ENCODE assay signal across 16 cellular contexts in the genomic region with DNA sequence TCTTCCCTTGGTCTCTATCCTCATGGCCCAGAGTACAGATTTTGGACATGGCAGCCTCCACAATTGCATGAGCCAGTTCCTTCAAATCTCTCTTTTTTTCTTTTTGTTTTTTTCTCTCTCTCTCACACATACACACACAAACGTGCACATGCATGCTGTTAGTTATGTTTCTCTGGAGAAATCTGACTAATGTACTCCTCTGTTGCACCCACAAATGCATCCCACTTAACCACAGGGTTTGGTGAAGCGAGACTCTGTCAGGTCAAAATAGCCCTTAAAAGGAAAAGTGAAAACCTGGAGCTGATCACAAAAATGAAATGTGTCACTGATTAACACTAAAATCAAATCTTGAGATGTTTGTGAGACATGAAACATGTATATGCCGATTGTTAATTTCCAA.
"Had no signal": no experiment of that assay in that cellular context is flagged by ENCODE, and none has a peak within 500 bp of the region (broad histone marks: within the 10 kb centered on the region; RNA-seq: fewer than 3 reads in every experiment).

No MANE protein-coding gene starts in this region.

- H3K36me3 Mint-ChIP-seq: natural killer cell treated with Interleukin-12 subunit alpha and Interleukin-12 subunit beta and Interleukin-15 and Interleukin-18, amount 100 ng/mL, for 72 hours had no signal

- H3K9me3 Mint-ChIP-seq: activated T-helper 17 cell treated with anti-CD3 and anti-CD28 coated beads, Interleukin-2, amount 50 U/mL, for 72 hours had no signal

- H3K27me3 ChIP-seq: brain microvascular endothelial cell, upper lobe of right lung had no signal

- H3K27ac Mint-ChIP-seq: activated T-helper 17 cell treated with anti-CD3 and anti-CD28 coated beads, Interleukin-2, amount 50 U/mL, for 72 hours; natural killer cell treated with Interleukin-12 subunit alpha and Interleukin-12 subunit beta and Interleukin-15 and Interleukin-18, amount 100 ng/mL, for 72 hours had no signal

- H3K4me3 Mint-ChIP-seq: activated T-helper 17 cell treated with anti-CD3 and anti-CD28 coated beads, Interleukin-2, amount 50 U/mL, for 72 hours; central memory CD8-positive, alpha-beta T cell; natural killer cell treated with Interleukin-12 subunit alpha and Interleukin-12 subunit beta and Interleukin-15 and Interleukin-18, amount 100 ng/mL, for 72 hours had no signal

- H3K4me3 ChIP-seq: skin epidermis, upper lobe of right lung had no signal

- H3K27ac ChIP-seq: brain microvascular endothelial cell, skin epidermis, upper lobe of right lung had no signal

- H3K4me1 Mint-ChIP-seq: activated T-helper 17 cell treated with anti-CD3 and anti-CD28 coated beads, Interleukin-2, amount 50 U/mL, for 72 hours; central memory CD8-positive, alpha-beta T cell had no signal

- H3K4me1 ChIP-seq: upper lobe of right lung had no signal

- H3K36me3 ChIP-seq: brain microvascular endothelial cell, upper lobe of right lung had no signal

- ATAC-seq: activated T-helper 17 cell treated with anti-CD3 and anti-CD28 coated beads, Interleukin-2, amount 50 U/mL, for 72 hours; natural killer cell treated with Interleukin-12 subunit alpha and Interleukin-12 subunit beta and Interleukin-15 and Interleukin-18, amount 100 ng/mL, for 72 hours; right cardiac atrium; upper lobe of right lung had no signal

- DNase-seq: activated CD4-positive, alpha-beta T cell treated with anti-CD3 and anti-CD28 coated beads, Interleukin-2, amount 50 U/mL, for 1 hour; activated naive CD4-positive, alpha-beta T cell treated with Interleukin-2 at 50 U/mL for 16 hours; anterior cingulate cortex; brain microvascular endothelial cell; effector CD8-positive, alpha-beta T cell; foreskin fibroblast; right cardiac atrium; stimulated activated CD4-positive, alpha-beta T cell treated with anti-CD3 and anti-CD28 coated beads, Interleukin-4, amount 100 ng/mL, for 4 hours; stimulated activated CD8-positive, alpha-beta memory T cell treated with anti-CD3 and anti-CD28 coated beads, Interleukin-4, amount 100 ng/mL, for 48 hours; stimulated activated naive CD4-positive, alpha-beta T cell treated with Interleukin-2 at 50 U/mL for 16 hours; T-helper 9 cell; upper lobe of right lung had no signal

- H3K27me3 Mint-ChIP-seq: central memory CD8-positive, alpha-beta T cell; natural killer cell treated with Interleukin-12 subunit alpha and Interleukin-12 subunit beta and Interleukin-15 and Interleukin-18, amount 100 ng/mL, for 72 hours had no signal
